20 cellular contexts compared by ENCODE assay signal in genomic region chr18:37873416-37873815, GRCh38.
"Had no signal": no experiment of that assay in that cellular context is flagged by ENCODE, and none has a peak within 500 bp of the region (broad histone marks: within the 10 kb centered on the region; RNA-seq: fewer than 3 reads in every experiment).

No MANE protein-coding gene starts in this region.

- ATAC-seq: Right ventricle myocardium inferior, SK-N-SH treated with all-trans-retinoic acid at 6 μM for 48 hours had no signal

- H3K36me3 ChIP-seq: Peyer's patch, SJCRH30 had no signal

- H3K27ac ChIP-seq: PC-9, Peyer's patch, SJCRH30 had no signal

- H3K4me3 ChIP-seq: PC-9, Peyer's patch, SJCRH30 had no signal

- H3K27me3 ChIP-seq: Peyer's patch, SJCRH30 had no signal

- H2AFZ ChIP-seq: PC-9 had no signal

- H3K9me3 ChIP-seq: Peyer's patch, SJCRH30 had no signal

- H3K4me1 ChIP-seq: Peyer's patch, SJCRH30 had no signal

- DNase-seq: KBM-7; MV-4-11; NCI-H1048; NCI-H1105 treated with DMSO at 0.1 percent for 48 hours; NCI-H1417 treated with DMSO at 0.1 percent for 48 hours; NCI-H146; NCI-H187; NCI-H2029; NCI-H2081 treated with DMSO at 0.1 percent for 48 hours; NCI-H2227 treated with DMSO at 0.1 percent for 48 hours; NCI-H526; NCI-H82; NK-92 treated with Interleukin-12 subunit alpha and Interleukin-12 subunit beta, amount 100 ng/mL, for 24 hours; OCI-M1; PC-9; Peyer's patch; SHP77 treated with DMSO at 0.1 percent for 48 hours; SJCRH30 had no signal

- H3K4me2 ChIP-seq: PC-9 had no signal
